Comparison of ENCODE assay signal across 8 cellular contexts in genomic region chr20:5127204-5127858, GRCh38. TPM values are rescaled to one million over a fixed set of nuclear protein-coding genes. Genes with fewer than 3 reads are reported as not detected.
DNase-seq lines count a peak whose midpoint lies in the region; ATAC-seq and TF ChIP-seq lines count a peak whose summit lies in the region.

No MANE protein-coding gene starts in this region.

- peaks cover 30% of the 10 kb centered on the region for H3K36me3 Mint-ChIP-seq in effector memory CD8-positive, alpha-beta T cell (ENCODE audit: insufficient read depth)

- H3K27me3 Mint-ChIP-seq in effector memory CD8-positive, alpha-beta T cell = no peaks in the 10 kb centered on the region

- ATAC-seq in GM18909 (IDR thresholded peaks at IDR 0.05; ENCODE audit: poor library complexity, unreplicated experiment) (peak; percentile 36), HG03159 (IDR thresholded peaks at IDR 0.05; ENCODE audit: unreplicated experiment) (peak; percentile 28)
- ATAC-seq in effector memory CD8-positive, alpha-beta T cell (replicated peaks) = peak; percentile 52

- WGBS in mesodermal cell (ENCODE audit: insufficient coverage in 2 of 2), 2 experiments = 0% methylated on average over 32 to 33 of the region's 44 CpGs

- H3K36me3 ChIP-seq in mesodermal cell (ENCODE audit: control insufficient read depth, insufficient read depth, low read length) = peaks cover 22% of the 10 kb centered on the region

- POLR2A ChIA-PET in AG04450 (lab: Yijun Ruan, JAX) = interaction anchor here (0.5 to 2.1 kb wide), 7 partner anchors 14 to 1042 kb away, joined by 3 to 29 read pairs (median 4); no protein-coding TSS in a partner anchor

- peaks cover 27 to 30% of the 10 kb centered on the region in 2 donors for H3K4me1 Mint-ChIP-seq in effector memory CD8-positive, alpha-beta T cell (ENCODE audit: low read depth in 2 of 2)

- peak overlapping the region; percentile 88 to 93 for H3K4me3 Mint-ChIP-seq in effector memory CD8-positive, alpha-beta T cell

- peak overlapping the region; percentile 88 to 94 for H3K27ac Mint-ChIP-seq in effector memory CD8-positive, alpha-beta T cell

- H3K27me3 ChIP-seq in AG04450 (ENCODE audit: control insufficient read depth, insufficient read depth, low read length) = no peaks in the 10 kb centered on the region

- TF ChIP-seq CTCF in AG04450 (IDR thresholded peaks at IDR 0.05; ENCODE audit: low read depth, low read length) = no peak

- H3K4me1 ChIP-seq in mesodermal cell (ENCODE audit: control insufficient read depth, insufficient read depth, low read length, poor library complexity, severe bottlenecking) = peaks cover 7% of the 10 kb centered on the region

- DNase-seq in AG04450 (ENCODE audit: low read depth, low spot score) (no peak), NCI-H69 (lab: John Stamatoyannopoulos, UW) (peak; percentile 86)
- DNase-seq in activated CD8-positive, alpha-beta memory T cell treated with anti-CD3 and anti-CD28 coated beads for 24 hours = peak; percentile 78
- DNase-seq in effector memory CD8-positive, alpha-beta T cell = peak; percentile 60 to 65 (median 65)
- DNase-seq in stimulated activated CD8-positive, alpha-beta memory T cell treated with anti-CD3 and anti-CD28 coated beads, Interleukin-4, amount 100 ng/mL, for 1 hour (ENCODE audit: low read depth in 2 of 2, low spot score in 1 of 2) = peak; percentile 22 to 34

- no peaks in the 10 kb centered on the region for H3K9me3 ChIP-seq in AG04450 (ENCODE audit: control insufficient read depth, insufficient read depth, low read length)
- no peaks in the 10 kb centered on the region for H3K9me3 ChIP-seq in mesodermal cell (ENCODE audit: control insufficient read depth, low read length)

- CTCF ChIA-PET in AG04450 (lab: Charles Lee) = interaction anchor here (0.6 to 5.6 kb wide), 22 partner anchors 9 to 377 kb away, joined by 3 to 284 read pairs (median 9); no protein-coding TSS in a partner anchor

- H3K27ac ChIP-seq in AG04450 (ENCODE audit: low read depth, low read length) = peak overlapping the region; percentile 21
- H3K27ac ChIP-seq in mesodermal cell (ENCODE audit: low read depth, low read length, severe bottlenecking) = peak overlapping the region; percentile 77

- no peaks in the 10 kb centered on the region for H3K9me3 Mint-ChIP-seq in effector memory CD8-positive, alpha-beta T cell

- peak overlapping the region; percentile 80 for H3K4me3 ChIP-seq in AG04450 (ENCODE audit: low read depth, low read length)
- H3K4me3 ChIP-seq in mesodermal cell (ENCODE audit: extremely low read depth, insufficient read depth, low read length, poor library complexity, severe bottlenecking) = peak overlapping the region; percentile 93

RNA-seq across cellular contexts. Expression of gene CDS2, which starts 0.5 kb away (rescaled TPM):
- polyA plus RNA-seq in AG04450 (2011; rRNA removed) = 43.5 and 48.7 TPM in 2 replicates
- 43.9 and 71.9 TPM in 2 replicates for polyA minus RNA-seq in AG04450 (2011; rRNA and poly(A)+ RNA removed)
- polyA plus RNA-seq in mesodermal cell (2013, experiment 1 of 2) = 32.3 TPM
- 27.7 TPM for polyA plus RNA-seq in mesodermal cell (2013, experiment 2 of 2)

RNA-seq across cellular contexts. Expression of gene PCNA, which starts 7.6 kb away (rescaled TPM):
- 118 and 134 TPM in 2 replicates for polyA plus RNA-seq in AG04450 (2011; rRNA removed)
- polyA minus RNA-seq in AG04450 (2011; rRNA and poly(A)+ RNA removed) = 90.3 and 96.8 TPM in 2 replicates
- polyA plus RNA-seq in mesodermal cell (2013, experiment 1 of 2) = 144 TPM
- 143 TPM for polyA plus RNA-seq in mesodermal cell (2013, experiment 2 of 2)

RNA-seq across cellular contexts. Expression of gene TMEM230, which starts 14.5 kb away (rescaled TPM):
- 181 and 209 TPM in 2 replicates for polyA plus RNA-seq in AG04450 (2011; rRNA removed)
- polyA minus RNA-seq in AG04450 (2011; rRNA and poly(A)+ RNA removed) = 52.5 and 62.7 TPM in 2 replicates
- 110 TPM for polyA plus RNA-seq in mesodermal cell (2013, experiment 1 of 2)
- 114 TPM for polyA plus RNA-seq in mesodermal cell (2013, experiment 2 of 2)
